26 cellular contexts compared by ENCODE assay signal in the genomic region with DNA sequence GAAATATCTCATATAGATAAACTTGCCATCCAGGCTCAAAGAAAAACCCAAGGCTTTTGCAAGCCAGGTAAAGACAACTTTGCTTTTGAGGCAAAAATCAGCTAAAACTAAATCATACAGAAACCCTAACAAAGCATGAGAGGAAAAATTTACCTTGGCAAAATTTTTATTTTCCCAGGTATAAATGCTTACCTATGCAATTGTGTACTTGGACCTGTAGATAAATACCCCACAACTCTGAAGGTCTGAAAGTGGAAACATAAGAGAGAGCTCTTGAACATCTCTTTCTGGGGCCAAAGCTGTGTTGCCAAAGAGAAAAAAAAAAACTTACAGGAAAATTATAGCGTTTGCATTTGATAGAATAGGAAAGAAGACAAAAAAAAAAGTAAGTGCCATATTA. TPM values are rescaled to one million over a fixed set of nuclear protein-coding genes. Genes with fewer than 3 reads are reported as not detected.
"Had no signal": no experiment of that assay in that cellular context is flagged by ENCODE, and none has a peak within 500 bp of the region (broad histone marks: within the 10 kb centered on the region; RNA-seq: fewer than 3 reads in every experiment).

No MANE protein-coding gene starts in this region.

- DNase-seq: colonic mucosa; cortex of kidney; dermis blood vessel endothelial cell; dorsolateral prefrontal cortex; effector CD4-positive, alpha-beta T cell; effector CD8-positive, alpha-beta T cell; effector memory CD4-positive, alpha-beta T cell; effector memory CD8-positive, alpha-beta T cell; endodermal cell; erythroblast; esophagus squamous epithelium; foreskin fibroblast; foreskin keratinocyte; foreskin melanocyte; gastrocnemius medialis; glutamatergic neuron; head of caudate nucleus; heart left ventricle; heart right ventricle had no signal

- H3K27me3 ChIP-seq: colonic mucosa, dorsolateral prefrontal cortex, esophagus muscularis mucosa, esophagus squamous epithelium, foreskin keratinocyte, gastrocnemius medialis, gastroesophageal sphincter, heart left ventricle, heart right ventricle had no signal

- H3K27ac ChIP-seq: colonic mucosa, coronary artery, dorsolateral prefrontal cortex, epithelial cell of prostate, esophagus muscularis mucosa, esophagus squamous epithelium, foreskin keratinocyte, gastrocnemius medialis, gastroesophageal sphincter, heart right ventricle had no signal

- H3K27me3 Mint-ChIP-seq: dendritic cell treated with granulocyte-macrophage colony-stimulating factor and Interleukin-4, amounts not matched to agents 40 ng/mL and 50 ng/mL, for 4 days had no signal

- H3K4me1 ChIP-seq: colonic mucosa, esophagus muscularis mucosa, esophagus squamous epithelium, foreskin keratinocyte, gastrocnemius medialis, gastroesophageal sphincter, heart right ventricle had no signal

- H3K4me3 Mint-ChIP-seq: dendritic cell treated with granulocyte-macrophage colony-stimulating factor and Interleukin-4, amounts not matched to agents 40 ng/mL and 50 ng/mL, for 4 days; effector memory CD8-positive, alpha-beta T cell; endodermal cell had no signal

- H3K36me3 ChIP-seq: colonic mucosa, esophagus muscularis mucosa, esophagus squamous epithelium, gastrocnemius medialis, gastroesophageal sphincter, heart left ventricle, heart right ventricle had no signal

- FAIRE-seq: endothelial cell of umbilical vein had no signal

- H3K9me3 Mint-ChIP-seq: effector memory CD8-positive, alpha-beta T cell had no signal

- H3K4me3 ChIP-seq: colonic mucosa, coronary artery, dorsolateral prefrontal cortex, esophagus muscularis mucosa, esophagus squamous epithelium, gastrocnemius medialis, gastroesophageal sphincter, heart left ventricle, heart right ventricle had no signal

- H3K27ac Mint-ChIP-seq: dendritic cell treated with granulocyte-macrophage colony-stimulating factor and Interleukin-4, amounts not matched to agents 40 ng/mL and 50 ng/mL, for 4 days; effector memory CD8-positive, alpha-beta T cell; endodermal cell had no signal

- ATAC-seq: effector memory CD8-positive, alpha-beta T cell; esophagus mucosa; foreskin keratinocyte; gastrocnemius medialis; gastroesophageal sphincter; heart left ventricle; heart right ventricle had no signal

- H3K9me3 ChIP-seq: colonic mucosa, esophagus squamous epithelium, gastrocnemius medialis, gastroesophageal sphincter had no signal

RNA-seq across cellular contexts. Expression of gene CSRNP3, which starts 14.6 kb away (rescaled TPM):
- total RNA-seq: endothelial cell of umbilical vein had no signal
- polyA plus RNA-seq: endothelial cell of umbilical vein had no signal
